23 cellular contexts compared by ENCODE assay signal in the genomic region with DNA sequence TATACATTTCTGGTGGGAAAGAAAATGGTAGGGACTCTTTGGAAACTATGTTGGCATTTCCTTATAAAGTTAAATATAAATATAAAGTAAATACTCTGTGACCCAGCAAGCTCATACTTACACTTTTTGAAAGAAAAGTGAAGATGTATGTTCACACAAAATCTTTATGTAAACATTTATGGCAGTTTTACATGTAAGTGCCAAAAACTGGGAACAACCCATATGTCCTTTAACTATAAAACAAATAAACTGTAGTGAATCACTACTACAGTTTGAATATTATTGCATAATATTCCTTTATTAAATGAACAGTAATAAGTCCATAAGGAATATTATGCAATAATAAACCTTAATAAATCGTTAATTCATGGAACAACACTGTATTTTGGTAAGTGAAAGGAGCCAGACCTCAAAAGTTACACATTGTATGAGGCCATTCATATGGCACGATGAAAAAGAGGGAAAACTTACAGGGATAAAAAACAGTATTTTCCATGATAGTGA.
"Had no signal": no experiment of that assay in that cellular context is flagged by ENCODE, and none has a peak within 500 bp of the region (broad histone marks: within the 10 kb centered on the region; RNA-seq: fewer than 3 reads in every experiment).

No MANE protein-coding gene starts in this region.

- FAIRE-seq: endothelial cell of umbilical vein, islet of Langerhans, keratinocyte had no signal

- H3K27ac ChIP-seq: coronary artery, dorsolateral prefrontal cortex, esophagus muscularis mucosa, gastrocnemius medialis, heart right ventricle, left lung, lower lobe of right lung had no signal

- ATAC-seq: gastrocnemius medialis; heart right ventricle; left cardiac atrium; left lung; left ventricle myocardium superior; lower lobe of right lung; naive thymus-derived CD4-positive, alpha-beta T cell had no signal

- H3K36me3 ChIP-seq: esophagus muscularis mucosa, gastrocnemius medialis, heart right ventricle, left lung, lower lobe of right lung had no signal

- H3K4me1 ChIP-seq: esophagus muscularis mucosa, gastrocnemius medialis, heart right ventricle, left lung, lower lobe of right lung had no signal

- H3K4me3 ChIP-seq: coronary artery, dorsolateral prefrontal cortex, esophagus muscularis mucosa, gastrocnemius medialis, heart right ventricle, left lung, lower lobe of right lung had no signal

- H3K9me3 ChIP-seq: esophagus muscularis mucosa, gastrocnemius medialis, lower lobe of right lung had no signal

- H3K27me3 ChIP-seq: dorsolateral prefrontal cortex, esophagus muscularis mucosa, gastrocnemius medialis, heart right ventricle, left lung had no signal

- DNase-seq: dermis blood vessel endothelial cell; dorsolateral prefrontal cortex; effector CD4-positive, alpha-beta T cell; effector memory CD4-positive, alpha-beta T cell; foreskin fibroblast; foreskin melanocyte; gastrocnemius medialis; glutamatergic neuron; head of caudate nucleus; heart right ventricle; hippocampal formation; left cardiac atrium; left lung; left ventricle myocardium superior; lower lobe of right lung; mesendoderm; midbrain; naive thymus-derived CD4-positive, alpha-beta T cell had no signal
